Comparison of ENCODE assay signal across 27 cellular contexts in the genomic region with DNA sequence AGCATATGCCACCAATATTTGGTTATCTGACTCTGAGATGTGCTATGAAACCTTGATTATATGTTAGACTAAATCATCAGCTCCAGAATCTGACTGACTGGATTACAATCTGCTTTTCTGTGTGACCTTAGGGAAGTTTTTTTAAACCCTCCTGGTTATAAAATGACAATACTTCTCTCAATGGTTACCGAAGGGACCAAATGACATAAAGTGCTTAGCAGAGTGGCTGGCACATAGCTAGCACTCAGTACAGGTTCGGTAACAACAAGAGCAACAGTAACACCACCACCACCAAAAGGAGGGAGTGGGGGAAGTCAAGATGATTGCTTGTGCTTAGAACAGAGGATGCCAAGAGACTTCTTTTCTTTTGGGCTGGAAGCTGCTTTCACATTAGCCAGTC.
"Had no signal": no experiment of that assay in that cellular context is flagged by ENCODE, and none has a peak within 500 bp of the region (broad histone marks: within the 10 kb centered on the region; RNA-seq: fewer than 3 reads in every experiment).

No MANE protein-coding gene starts in this region.

- H3K27ac Mint-ChIP-seq: activated B cell treated with CpG ODN at 0.5 μM for 24 hours; activated CD8-positive, alpha-beta T cell treated with anti-CD3 and anti-CD28 coated beads for 36 hours; activated naive CD4-positive, alpha-beta T cell treated with anti-CD3 and anti-CD28 coated beads, Interleukin-2, amount 50 U/mL, for 24 hours; activated naive CD8-positive, alpha-beta T cell treated with anti-CD3 and anti-CD28 coated beads, Interleukin-2, amount 50 U/mL, for 24 hours; activated T-helper 2 cell treated with anti-CD3 and anti-CD28 coated beads, Interferon-gamma antibody, Interleukin-2, Interleukin-4, amounts not matched to agents 10 μg/mL and 5 μg/mL and 100 μg/mL, durations not matched to agents 14 hours and 24 hours and 36 hours; naive thymus-derived CD4-positive, alpha-beta T cell; stimulated activated memory B cell treated with anti-CD40 and anti-IgM and Interleukin-4, amounts not matched to agents 10 μg/mL and 1 μg/mL and 100 μg/mL, for 72 hours; stimulated activated naive CD8-positive, alpha-beta T cell treated with anti-CD3 and anti-CD28 coated beads, Interleukin-15, amount 100 ng/mL, for 72 hours had no signal

- H3K27ac ChIP-seq: pancreas, psoas muscle, sigmoid colon, tibial artery had no signal

- H3K27me3 ChIP-seq: pancreas, sigmoid colon, tibial artery had no signal

- H3K36me3 Mint-ChIP-seq: activated naive CD4-positive, alpha-beta T cell treated with anti-CD3 and anti-CD28 coated beads, Interleukin-2, amount 50 U/mL, for 24 hours; naive thymus-derived CD4-positive, alpha-beta T cell; stimulated activated memory B cell treated with anti-CD40 and anti-IgM and Interleukin-4, amounts not matched to agents 10 μg/mL and 1 μg/mL and 100 μg/mL, for 72 hours had no signal

- ATAC-seq: activated CD8-positive, alpha-beta T cell treated with anti-CD3 and anti-CD28 coated beads for 36 hours; activated naive CD8-positive, alpha-beta T cell treated with anti-CD3 and anti-CD28 coated beads, Interleukin-2, amount 50 U/mL, for 24 hours; activated T-cell treated with anti-CD3 and anti-CD28 coated beads, Interleukin-2, amount 50 U/mL, for 4 hours; naive thymus-derived CD4-positive, alpha-beta T cell; stimulated activated memory B cell treated with anti-CD40 and anti-IgM and Interleukin-4, amounts not matched to agents 10 μg/mL and 1 μg/mL and 100 μg/mL, for 72 hours; stimulated activated naive CD8-positive, alpha-beta T cell treated with anti-CD3 and anti-CD28 coated beads, Interleukin-15, amount 100 ng/mL, for 72 hours had no signal

- H3K9me3 Mint-ChIP-seq: activated CD8-positive, alpha-beta T cell treated with anti-CD3 and anti-CD28 coated beads for 36 hours; activated naive CD4-positive, alpha-beta T cell treated with anti-CD3 and anti-CD28 coated beads, Interleukin-2, amount 50 U/mL, for 24 hours; activated T-cell treated with anti-CD3 and anti-CD28 coated beads, Interleukin-2, amount 50 U/mL, for 4 hours; activated T-helper 2 cell treated with anti-CD3 and anti-CD28 coated beads, Interferon-gamma antibody, Interleukin-2, Interleukin-4, amounts not matched to agents 10 μg/mL and 5 μg/mL and 100 μg/mL, durations not matched to agents 14 hours and 24 hours and 36 hours had no signal

- H3K4me1 Mint-ChIP-seq: activated B cell treated with CpG ODN at 0.5 μM for 24 hours; activated naive CD4-positive, alpha-beta T cell treated with anti-CD3 and anti-CD28 coated beads, Interleukin-2, amount 50 U/mL, for 24 hours; activated naive CD8-positive, alpha-beta T cell treated with anti-CD3 and anti-CD28 coated beads, Interleukin-2, amount 50 U/mL, for 24 hours; naive thymus-derived CD4-positive, alpha-beta T cell; stimulated activated memory B cell treated with anti-CD40 and anti-IgM and Interleukin-4, amounts not matched to agents 10 μg/mL and 1 μg/mL and 100 μg/mL, for 72 hours; stimulated activated naive CD8-positive, alpha-beta T cell treated with anti-CD3 and anti-CD28 coated beads, Interleukin-15, amount 100 ng/mL, for 72 hours had no signal

- DNase-seq: activated B cell treated with CpG ODN at 0.5 μM for 24 hours; activated CD4-positive, alpha-beta T cell treated with anti-CD3 and anti-CD28 coated beads, Interleukin-2, amount 50 U/mL, for 1 hour; activated CD8-positive, alpha-beta T cell treated with anti-CD3 and anti-CD28 coated beads for 36 hours; activated naive CD8-positive, alpha-beta T cell treated with anti-CD3 and anti-CD28 coated beads, Interleukin-2, amount 50 U/mL, for 24 hours; activated T-cell treated with anti-CD3 and anti-CD28 coated beads, Interleukin-2, amount 50 U/mL, for 4 hours; dermis blood vessel endothelial cell; effector CD4-positive, alpha-beta T cell; midbrain; naive thymus-derived CD4-positive, alpha-beta T cell; nucleus accumbens; pancreas; psoas muscle; sigmoid colon; stimulated activated CD4-positive, alpha-beta T cell treated with anti-CD3 and anti-CD28 coated beads, Interleukin-1b, Interleukin-23, amount 100 ng/mL, for 48 hours; stimulated activated CD4-positive, alpha-beta T cell treated with anti-CD3 and anti-CD28 coated beads, Interleukin-4, amount 100 ng/mL, for 4 hours; stimulated activated CD8-positive, alpha-beta memory T cell treated with anti-CD3 and anti-CD28 coated beads, Interleukin-4, amount 100 ng/mL, for 48 hours; stimulated activated naive CD8-positive, alpha-beta T cell treated with anti-CD3 and anti-CD28 coated beads, Interleukin-15, amount 100 ng/mL, for 72 hours; substantia nigra; T-helper 2 cell; tibial artery had no signal

- H3K4me3 ChIP-seq: pancreas, psoas muscle, sigmoid colon, tibial artery had no signal

- H3K27me3 Mint-ChIP-seq: activated B cell treated with CpG ODN at 0.5 μM for 24 hours; activated CD8-positive, alpha-beta T cell treated with anti-CD3 and anti-CD28 coated beads for 36 hours; activated naive CD4-positive, alpha-beta T cell treated with anti-CD3 and anti-CD28 coated beads, Interleukin-2, amount 50 U/mL, for 24 hours; naive thymus-derived CD4-positive, alpha-beta T cell; stimulated activated memory B cell treated with anti-CD40 and anti-IgM and Interleukin-4, amounts not matched to agents 10 μg/mL and 1 μg/mL and 100 μg/mL, for 72 hours; stimulated activated naive CD8-positive, alpha-beta T cell treated with anti-CD3 and anti-CD28 coated beads, Interleukin-15, amount 100 ng/mL, for 72 hours had no signal

- H3K9me3 ChIP-seq: pancreas, psoas muscle, sigmoid colon, tibial artery had no signal

- FAIRE-seq: bronchial epithelial cell, colon, frontal cortex, small intestine had no signal

- H3K36me3 ChIP-seq: pancreas, sigmoid colon had no signal

- H3K4me3 Mint-ChIP-seq: activated B cell treated with CpG ODN at 0.5 μM for 24 hours; activated CD8-positive, alpha-beta T cell treated with anti-CD3 and anti-CD28 coated beads for 36 hours; activated naive CD4-positive, alpha-beta T cell treated with anti-CD3 and anti-CD28 coated beads, Interleukin-2, amount 50 U/mL, for 24 hours; activated naive CD8-positive, alpha-beta T cell treated with anti-CD3 and anti-CD28 coated beads, Interleukin-2, amount 50 U/mL, for 24 hours; activated T-cell treated with anti-CD3 and anti-CD28 coated beads, Interleukin-2, amount 50 U/mL, for 4 hours; naive thymus-derived CD4-positive, alpha-beta T cell; stimulated activated memory B cell treated with anti-CD40 and anti-IgM and Interleukin-4, amounts not matched to agents 10 μg/mL and 1 μg/mL and 100 μg/mL, for 72 hours; stimulated activated naive CD8-positive, alpha-beta T cell treated with anti-CD3 and anti-CD28 coated beads, Interleukin-15, amount 100 ng/mL, for 72 hours had no signal
